3 cellular contexts compared by ENCODE assay signal in genomic region chr14:47060050-47060449, GRCh38.
TF ChIP-seq lines count a peak whose summit lies in the region.

No MANE protein-coding gene starts in this region.

TF ChIP-seq in HepG2, 621 proteins besides CTCF, POLR2A, EP300 and RAD21:
- TF ChIP-seq MAFF (IDR thresholded peaks at IDR 0.05; ENCODE audit: low read depth, low read length) (peak; percentile 50), JUND (CRISPR knock-in tag; IDR thresholded peaks at IDR 0.05) (no peak), AFF4 (CRISPR knock-in tag; IDR thresholded peaks at IDR 0.05) (no peak), MAFK (conservative IDR thresholded peaks at IDR 0.05 in 1 of 2, IDR thresholded peaks at IDR 0.05 in 1 of 2; ENCODE audit: low read length in 2 of 2) (peak; percentile 64 to 67), ZBTB43 (CRISPR knock-in tag; conservative IDR thresholded peaks at IDR 0.05) (no peak)

TF ChIP-seq in A549, 52 proteins besides CTCF, POLR2A, EP300 and RAD21:
- TF ChIP-seq BCL3 (IDR thresholded peaks at IDR 0.05) (no peak), MAFK (IDR thresholded peaks at IDR 0.05; ENCODE audit: partially characterized antibody) (peak; percentile 63)

TF ChIP-seq in IMR-90, 13 proteins besides CTCF, POLR2A, EP300 and RAD21:
- no peak for TF ChIP-seq SMC3 (IDR thresholded peaks at IDR 0.05; ENCODE audit: low read depth, low read length)
- peak; percentile 56 for TF ChIP-seq MAFK (IDR thresholded peaks at IDR 0.05; ENCODE audit: low read depth, low read length)
